Comparison of ENCODE assay signal across 8 cellular contexts in genomic region chr7:50119815-50120637, GRCh38. TPM values are rescaled to one million over a fixed set of nuclear protein-coding genes. Genes with fewer than 3 reads are reported as not detected.
A peak's percentile ranks its signal among the peaks of the same experiment; 100 is the strongest.
DNase-seq lines count a peak whose midpoint lies in the region; ATAC-seq and TF ChIP-seq lines count a peak whose summit lies in the region.

No MANE protein-coding gene starts in this region.

- no peaks in the 10 kb centered on the region for H3K4me1 ChIP-seq in gastrocnemius medialis

- no peaks in the 10 kb centered on the region for H3K36me3 ChIP-seq in gastrocnemius medialis

- intact Hi-C loops in gastrocnemius medialis (cut with DNase I; ENCODE audit: low total_unique reads) (no loop called here), posterior vena cava (cut with DNase I) (no loop called here)

- H3K4me3 ChIP-seq in gastrocnemius medialis, result no peak overlapping the region

- H3K9me3 Mint-ChIP-seq in glutamatergic neuron (ENCODE audit: unreplicated experiment), result no peaks in the 10 kb centered on the region

- no peaks in the 10 kb centered on the region for H3K36me3 Mint-ChIP-seq in glutamatergic neuron (ENCODE audit: unreplicated experiment)

- DNase-seq in NCI-H1092 (lab: John Stamatoyannopoulos, UW) (peak; percentile 2), NCI-H1092 treated with DMSO at 0.1 percent for 48 hours (lab: John Stamatoyannopoulos, UW) (no peak), glutamatergic neuron (peak; percentile 25), gastrocnemius medialis (no peak), NCI-H69 (lab: John Stamatoyannopoulos, UW) (no peak), posterior vena cava (ENCODE audit: low spot score) (no peak)

- H3K27me3 ChIP-seq in gastrocnemius medialis, result no peaks in the 10 kb centered on the region

- ATAC-seq in HG02938 (IDR thresholded peaks at IDR 0.05; ENCODE audit: unreplicated experiment), result peak; percentile 57
- peak; percentile 43; the same call in 1 of the 3 replicates for ATAC-seq in SK-N-SH treated with all-trans-retinoic acid at 6 μM for 48 hours
- ATAC-seq in gastrocnemius medialis, result no peak

- in situ Hi-C loops in gastrocnemius medialis (cut with MboI; ENCODE audit: low sequenced_read_pairs in 4 of 4), result no loop called here

- no peak for TF ChIP-seq POLR2A in gastrocnemius medialis (IDR thresholded peaks at IDR 0.05)

- TF ChIP-seq CTCF in glutamatergic neuron (IDR thresholded peaks at IDR 0.05; ENCODE audit: partially characterized antibody, unreplicated experiment), result peak; percentile 17
- TF ChIP-seq CTCF in gastrocnemius medialis (IDR thresholded peaks at IDR 0.05 in 4 of 5, conservative IDR thresholded peaks at IDR 0.05 in 1 of 5), result no peak

- H3K4me3 Mint-ChIP-seq in glutamatergic neuron (ENCODE audit: unreplicated experiment), result no peak overlapping the region

- H3K4me1 Mint-ChIP-seq in glutamatergic neuron (ENCODE audit: low read depth, unreplicated experiment), result no peaks in the 10 kb centered on the region

- H3K27ac Mint-ChIP-seq in glutamatergic neuron (ENCODE audit: unreplicated experiment), result no peak overlapping the region

- no peak overlapping the region for H3K27ac ChIP-seq in gastrocnemius medialis

- no peaks in the 10 kb centered on the region for H3K27me3 Mint-ChIP-seq in glutamatergic neuron (ENCODE audit: unreplicated experiment)

- no peaks in the 10 kb centered on the region for H3K9me3 ChIP-seq in gastrocnemius medialis

TF ChIP-seq in SK-N-SH treated with all-trans-retinoic acid at 6 μM for 48 hours, 23 proteins besides CTCF, POLR2A, EP300 and RAD21:
- TF ChIP-seq ESRRG (CRISPR knock-in tag; IDR thresholded peaks at IDR 0.05), result no peak
- no peak for TF ChIP-seq PATZ1 (CRISPR knock-in tag; IDR thresholded peaks at IDR 0.05; ENCODE audit: borderline replicate concordance)
- no peak for TF ChIP-seq SNAI2 (CRISPR knock-in tag; IDR thresholded peaks at IDR 0.05)
- TF ChIP-seq CSRNP3 (CRISPR knock-in tag; IDR thresholded peaks at IDR 0.05), result no peak
- no peak for TF ChIP-seq PPARA (CRISPR knock-in tag; IDR thresholded peaks at IDR 0.05; ENCODE audit: borderline replicate concordance)
- no peak for TF ChIP-seq TSHZ2 (CRISPR knock-in tag; IDR thresholded peaks at IDR 0.05)
- no peak for TF ChIP-seq ZNF8 (CRISPR knock-in tag; IDR thresholded peaks at IDR 0.05)
- no peak for TF ChIP-seq ISL1 (CRISPR knock-in tag; IDR thresholded peaks at IDR 0.05)
- TF ChIP-seq RARB (CRISPR knock-in tag; IDR thresholded peaks at IDR 0.05), result no peak
- no peak for TF ChIP-seq ZNF70 (CRISPR knock-in tag; IDR thresholded peaks at IDR 0.05)
- TF ChIP-seq GLIS3 (CRISPR knock-in tag; IDR thresholded peaks at IDR 0.05), result no peak
- TF ChIP-seq BACH2 (CRISPR knock-in tag; IDR thresholded peaks at IDR 0.05; ENCODE audit: borderline replicate concordance), result no peak
- TF ChIP-seq CSDC2 (CRISPR knock-in tag; IDR thresholded peaks at IDR 0.05), result no peak
- no peak for TF ChIP-seq ZFP30 (CRISPR knock-in tag; IDR thresholded peaks at IDR 0.05)
- no peak for TF ChIP-seq ZNF565 (CRISPR knock-in tag; conservative IDR thresholded peaks at IDR 0.05; ENCODE audit: low read depth)
- TF ChIP-seq OSR1 (CRISPR knock-in tag; IDR thresholded peaks at IDR 0.05), result no peak

RNA-seq across cellular contexts. Expression of gene ZPBP, which starts 27.0 kb away (rescaled TPM):
- total RNA-seq in glutamatergic neuron (ENCODE audit: unreplicated experiment), result not detected
- total RNA-seq in gastrocnemius medialis, result not detected
- total RNA-seq in posterior vena cava, result not detected

Comparison
In these comparisons a context has a peak if more than half of its experiments do, and no peak if none do; other contexts are left out.
1. DNase-seq: peak in NCI-H1092 (single experiment) and glutamatergic neuron (single experiment); none in NCI-H1092 treated with DMSO at 0.1 percent for 48 hours (single experiment), gastrocnemius medialis (0 of 2), NCI-H69 (single experiment) and posterior vena cava (single experiment).
2. ATAC-seq: peak in HG02938 (single experiment) and SK-N-SH treated with all-trans-retinoic acid at 6 μM for 48 hours (single experiment); none in gastrocnemius medialis (0 of 2).